Comparison of ENCODE assay signal across 30 cellular contexts in genomic region chr12:128833418-128833817, GRCh38. TPM values are rescaled to one million over a fixed set of nuclear protein-coding genes. Genes with fewer than 3 reads are reported as not detected.
A peak's percentile ranks its signal among the peaks of the same experiment; 100 is the strongest.
DNase-seq lines count a peak whose midpoint lies in the region; ATAC-seq, FAIRE-seq and TF ChIP-seq lines count a peak whose summit lies in the region.
"Had no signal": no experiment of that assay in that cellular context is flagged by ENCODE, and none has a peak within 500 bp of the region (broad histone marks: within the 10 kb centered on the region; RNA-seq: fewer than 3 reads in every experiment).

No MANE protein-coding gene starts in this region.

- H3K9me1 ChIP-seq in K562 (ENCODE audit: control insufficient read depth, insufficient read depth, low read length), result no peaks in the 10 kb centered on the region

- BruUV-seq in K562 (replicated peaks; lab: Mats Ljungman, UMichigan), result no TSS peak

- POLR2A ChIA-PET in K562 (lab: Yijun Ruan, JAX) (no interaction called here), WTC11 (lab: Charles Lee) (no interaction called here)

- H3K4me1 Mint-ChIP-seq in natural killer cell treated with Interleukin-12 subunit alpha and Interleukin-12 subunit beta and Interleukin-15 and Interleukin-18, amount 100 ng/mL, for 72 hours (ENCODE audit: low read depth in 2 of 2), result peaks cover 16 to 21% of the 10 kb centered on the region in 2 donors
- H3K4me1 Mint-ChIP-seq in natural killer cell (peaks cover 21 to 22% of the 10 kb centered on the region in 2 donors), WTC11 (no peaks in the 10 kb centered on the region)

- no peaks in the 10 kb centered on the region for H4K20me1 ChIP-seq in K562 (replicated peaks; ENCODE audit: control insufficient read depth, insufficient read depth, low read length)
- H4K20me1 ChIP-seq: BLaER1 had no signal

- H3K27ac Mint-ChIP-seq in natural killer cell treated with Interleukin-12 subunit alpha and Interleukin-12 subunit beta and Interleukin-15 and Interleukin-18, amount 100 ng/mL, for 72 hours, result no peak overlapping the region
- H3K27ac Mint-ChIP-seq in natural killer cell (no peak overlapping the region), WTC11 (no peak overlapping the region)
- H3K27ac Mint-ChIP-seq: CD4-positive, alpha-beta memory T cell; CD4-positive, CD25-positive, alpha-beta regulatory T cell; CD8-positive, alpha-beta memory T cell had no signal

- H3K9me3 Mint-ChIP-seq in natural killer cell treated with Interleukin-12 subunit alpha and Interleukin-12 subunit beta and Interleukin-15 and Interleukin-18, amount 100 ng/mL, for 72 hours, result no peaks in the 10 kb centered on the region
- H3K9me3 Mint-ChIP-seq in natural killer cell (no peaks in the 10 kb centered on the region), WTC11 (peaks cover 37% of the 10 kb centered on the region)
- H3K9me3 Mint-ChIP-seq: CD14-positive monocyte; CD4-positive, CD25-positive, alpha-beta regulatory T cell had no signal

- 8% methylated on average over 10 of the region's 10 CpGs for WGBS in K562 (ENCODE audit: insufficient coverage, low coverage, missing lambda C conversion rate)
- 93 to 94% methylated on average over 10 of the region's 10 CpGs for WGBS in pancreas, 2 donors

- TF ChIP-seq CTCF in natural killer cell (IDR thresholded peaks at IDR 0.05) (no peak), K562 (IDR thresholded peaks at IDR 0.05 in 2 of 3, conservative IDR thresholded peaks at IDR 0.05 in 1 of 3; ENCODE audit: insufficient read depth in 2 of 3, low read depth in 1 of 3, low read length in 3 of 3) (no peak), pancreas (IDR thresholded peaks at IDR 0.05) (no peak), WTC11 (IDR thresholded peaks at IDR 0.05) (no peak)

- H3K9ac ChIP-seq in K562 (ENCODE audit: insufficient read depth in 1 of 2, low read depth in 2 of 2, low read length in 2 of 2), result no peak overlapping the region
- H3K9ac ChIP-seq: BLaER1 had no signal

- H3K27me3 Mint-ChIP-seq in natural killer cell treated with Interleukin-12 subunit alpha and Interleukin-12 subunit beta and Interleukin-15 and Interleukin-18, amount 100 ng/mL, for 72 hours, result no peaks in the 10 kb centered on the region
- H3K27me3 Mint-ChIP-seq in natural killer cell (ENCODE audit: low read depth in 2 of 2), result no peaks in the 10 kb centered on the region
- peaks cover 7% of the 10 kb centered on the region for H3K27me3 Mint-ChIP-seq in WTC11 (ENCODE audit: low read depth)
- H3K27me3 Mint-ChIP-seq: CD4-positive, CD25-positive, alpha-beta regulatory T cell had no signal

- no peak for TF ChIP-seq POLR2A in K562 (conservative IDR thresholded peaks at IDR 0.05)

- H3K27ac ChIP-seq in K562 (ENCODE audit: extremely low read depth, low read depth, low read length) (no peak overlapping the region), pancreas (no peak overlapping the region)
- H3K27ac ChIP-seq: 22Rv1, BLaER1 had no signal

- no peak overlapping the region for H2AFZ ChIP-seq in K562 (ENCODE audit: low read depth, low read length)

- no peak overlapping the region for H3K4me2 ChIP-seq in K562 (ENCODE audit: insufficient read depth, low read length)
- H3K4me2 ChIP-seq: BLaER1 had no signal

- H3K9me3 ChIP-seq in K562 (replicated peaks; ENCODE audit: control insufficient read depth, insufficient read depth, low read depth, low read length) (no peaks in the 10 kb centered on the region), pancreas (no peaks in the 10 kb centered on the region)
- H3K9me3 ChIP-seq: BE2C had no signal

- in situ Hi-C loops in K562 (cut with MboI), result no loop called here

- FAIRE-seq in K562 (lab: Jason Lieb, UNC), result no peak
- FAIRE-seq in pancreas (lab: Jason Lieb, UNC), result no peak
- FAIRE-seq: GM12878, GM12892, GM18507 had no signal

- CTCF ChIA-PET in K562 (lab: Yijun Ruan, JAX; ENCODE audit: low intra/inter-chr PET ratio), result no interaction called here
- CTCF ChIA-PET in WTC11 (lab: Charles Lee), result no interaction called here

- intact Hi-C loops in natural killer cell (cut with micrococcal nuclease), result loop anchor here (5.0 kb wide), 1 partner anchor 36 kb away; no protein-coding TSS in a partner anchor
- intact Hi-C loops in K562 (cut with micrococcal nuclease), result no loop called here
- intact Hi-C loops in pancreas (cut with DNase I), result no loop called here
- intact Hi-C loops in Right ventricle myocardium inferior (cut with DNase I), result no loop called here

- H3K79me2 ChIP-seq in K562 (ENCODE audit: control insufficient read depth, insufficient read depth, low read length), result no peaks in the 10 kb centered on the region

- H3K4me1 ChIP-seq in K562 (replicated peaks in 1 of 2; ENCODE audit: control insufficient read depth in 2 of 2, insufficient read depth in 2 of 2, low read length in 2 of 2) (no peaks in the 10 kb centered on the region), pancreas (no peaks in the 10 kb centered on the region)
- H3K4me1 ChIP-seq: BE2C had no signal

- peaks cover 21 to 23% of the 10 kb centered on the region in 2 experiments for H3K27me3 ChIP-seq in K562 (ENCODE audit: control insufficient read depth in 2 of 2, insufficient read depth in 2 of 2, low read length in 2 of 2)
- H3K27me3 ChIP-seq in pancreas, result no peaks in the 10 kb centered on the region
- H3K27me3 ChIP-seq: BE2C, BLaER1 had no signal

- TF ChIP-seq RAD21 in K562 (CRISPR knock-in tag; conservative IDR thresholded peaks at IDR 0.05 in 1 of 2, IDR thresholded peaks at IDR 0.05 in 1 of 2), result no peak

- H3K4me3 ChIP-seq in K562 (no peak overlapping the region), pancreas (no peak overlapping the region)
- H3K4me3 ChIP-seq: BLaER1, GM12878 had no signal

- H3K36me3 ChIP-seq in K562 (ENCODE audit: control insufficient read depth, insufficient read depth, low read length) (no peaks in the 10 kb centered on the region), pancreas (no peaks in the 10 kb centered on the region)
- H3K36me3 ChIP-seq: BE2C, BLaER1 had no signal

- no peaks in the 10 kb centered on the region for H3K36me3 Mint-ChIP-seq in natural killer cell treated with Interleukin-12 subunit alpha and Interleukin-12 subunit beta and Interleukin-15 and Interleukin-18, amount 100 ng/mL, for 72 hours
- no peaks in the 10 kb centered on the region for H3K36me3 Mint-ChIP-seq in natural killer cell
- H3K36me3 Mint-ChIP-seq in WTC11, result peaks cover 42% of the 10 kb centered on the region
- H3K36me3 Mint-ChIP-seq: CD14-positive monocyte; CD4-positive, alpha-beta memory T cell; CD4-positive, CD25-positive, alpha-beta regulatory T cell; CD8-positive, alpha-beta memory T cell had no signal

- H3K4me3 Mint-ChIP-seq in natural killer cell treated with Interleukin-12 subunit alpha and Interleukin-12 subunit beta and Interleukin-15 and Interleukin-18, amount 100 ng/mL, for 72 hours, result no peak overlapping the region
- H3K4me3 Mint-ChIP-seq in natural killer cell, result no peak overlapping the region
- H3K4me3 Mint-ChIP-seq in WTC11, result no peak overlapping the region
- H3K4me3 Mint-ChIP-seq: CD14-positive monocyte; CD4-positive, alpha-beta memory T cell; CD4-positive, CD25-positive, alpha-beta regulatory T cell; CD8-positive, alpha-beta memory T cell had no signal

- TF ChIP-seq EP300 in K562 (IDR thresholded peaks at IDR 0.05; ENCODE audit: low read length), result no peak

- no peak for ATAC-seq in natural killer cell treated with Interleukin-12 subunit alpha and Interleukin-12 subunit beta and Interleukin-15 and Interleukin-18, amount 100 ng/mL, for 72 hours
- no peak for ATAC-seq in natural killer cell
- no peak for ATAC-seq in K562
- ATAC-seq in pancreas, result no peak
- no peak for ATAC-seq in WTC11
- ATAC-seq in Right ventricle myocardium inferior, result no peak
- ATAC-seq: GM12878 had no signal

- peak; percentile 15 for DNase-seq in natural killer cell treated with Interleukin-12 subunit alpha and Interleukin-12 subunit beta and Interleukin-15 and Interleukin-18, amount 100 ng/mL, for 72 hours (ENCODE audit: low spot score)
- DNase-seq in natural killer cell (no peak), K562 (ENCODE audit: extremely low read depth in 1 of 4, low spot score in 3 of 4) (no peak), mesenteric fat pad (ENCODE audit: low spot score) (peak; percentile 14), pancreas (no peak), WTC11 (ENCODE audit: low spot score) (no peak), Right ventricle myocardium inferior (ENCODE audit: missing footprints) (no peak)
- DNase-seq: ACHN; BE2C; C1 segment of cervical spinal cord; CD4-positive, alpha-beta memory T cell; CD4-positive, CD25-positive, alpha-beta regulatory T cell; CD8-positive, alpha-beta memory T cell; COR-L47; DMS 273 treated with DMSO at 0.1 percent for 48 hours; DMS153; DMS53; DMS79; DND-41; EL; GDM1 had no signal

RNA-seq across cellular contexts. Expression of gene SLC15A4, which starts 9.7 kb away (rescaled TPM):
- 10 to 100 TPM; 54.2 to 58.6 TPM for total RNA-seq in natural killer cell treated with Interleukin-12 subunit alpha and Interleukin-12 subunit beta and Interleukin-15 and Interleukin-18, amount 100 ng/mL, for 72 hours
- total RNA-seq in natural killer cell, result 100 to 1,000 TPM; 176 to 306 (median 250) TPM
- total RNA-seq in K562 (2011; cell fraction: chromatin; rRNA removed; ENCODE audit: low replicate concordance), result 82.4 and 101 TPM in 2 replicates
- total RNA-seq in K562 (2011; cell fraction: nucleolus; rRNA removed), result 67.8 and 70.2 TPM in 2 replicates
- 84.8 and 86.1 TPM in 2 replicates for total RNA-seq in K562 (2011; cell fraction: nucleoplasm; rRNA removed)
- total RNA-seq in K562 (2014; rRNA removed), result 10.0 and 13.3 TPM in 2 replicates
- 11.2 and 11.6 TPM in 2 replicates for total RNA-seq in K562 (2014; rRNA removed; fragmentation: Illumina TruSeq; extraction: Trizol)
- 10.8 and 11.6 TPM in 2 replicates for total RNA-seq in K562 (2015; rRNA removed; fragmentation: Illumina TruSeq; extraction: Trizol)
- total RNA-seq in K562 (2021), result 11.6 and 13.0 TPM in 2 replicates
- 20.1 and 20.8 TPM in 2 replicates for polyA plus RNA-seq in K562 (2011; rRNA removed)
- polyA plus RNA-seq in K562 (2011; cell fraction: cytosol; rRNA removed), result 15.5 and 16.4 TPM in 2 replicates
- 30.0 and 31.3 TPM in 2 replicates for polyA plus RNA-seq in K562 (2011; cell fraction: nucleus; rRNA removed)
- 10.2 and 10.7 TPM in 2 replicates for polyA plus RNA-seq in K562 (2012)
- polyA plus RNA-seq in K562 (2014; fragmentation: Illumina TruSeq; extraction: Trizol), result 8.1 and 10.1 TPM in 2 replicates
- 1 to 10 TPM; 5.5 to 6.3 TPM for polyA plus RNA-seq in K562 (2014; fragmentation: Nextera tagmentation; extraction: Ambion mirVana)
- 9.8 and 14.5 TPM in 2 replicates for polyA plus RNA-seq in K562 (2014; rRNA removed)
- polyA minus RNA-seq in K562 (2011; rRNA and poly(A)+ RNA removed), result 36.3 and 38.4 TPM in 2 replicates
- 11.6 and 23.5 TPM in 2 replicates for polyA minus RNA-seq in K562 (2011; cell fraction: cytosol; rRNA and poly(A)+ RNA removed)
- polyA minus RNA-seq in K562 (2011; cell fraction: nucleus; rRNA and poly(A)+ RNA removed), result 34.2 and 42.0 TPM in 2 replicates
- 26.5 TPM for total RNA-seq in mesenteric fat pad
- 10 to 100 TPM in 4 of 6 donors, 1 to 10 TPM in 2; 8.8 to 14.5 (median 10.6) TPM for total RNA-seq in pancreas
- polyA plus RNA-seq in pancreas, result 10 to 100 TPM in 1 of 2 donors, 1 to 10 TPM in 1; 6.8 to 14.7 TPM
- 5.6 to 6.4 TPM (median 5.8 TPM) in 3 replicates for total RNA-seq in WTC11 (2021)
- 16.3 TPM for total RNA-seq in Right ventricle myocardium inferior

RNA-seq across cellular contexts. Expression of gene GLT1D1, which starts 19.9 kb away (rescaled TPM):
- under 1 TPM; 0.14 to 0.21 TPM for total RNA-seq in natural killer cell treated with Interleukin-12 subunit alpha and Interleukin-12 subunit beta and Interleukin-15 and Interleukin-18, amount 100 ng/mL, for 72 hours
- total RNA-seq in natural killer cell (1 to 10 TPM in 2 of 3 donors, under 1 TPM in 1; 0.33 to 3.2 (median 2.6) TPM), K562 (2014; rRNA removed) (not detected in 2 replicates), K562 (2014; rRNA removed; fragmentation: Illumina TruSeq; extraction: Trizol) (not detected in 2 replicates), K562 (2015; rRNA removed; fragmentation: Illumina TruSeq; extraction: Trizol) (not detected in 2 replicates), K562 (2021) (0.04 and 0.07 TPM in 2 replicates), mesenteric fat pad (4.1 TPM), pancreas (under 1 TPM; 0.12 to 0.95 (median 0.26) TPM), WTC11 (2021) (1.4 to 1.5 TPM (median 1.5 TPM) in 3 replicates), Right ventricle myocardium inferior (0.68 TPM)
- not detected in 2 replicates for total RNA-seq in K562 (2011; cell fraction: chromatin; rRNA removed; ENCODE audit: low replicate concordance)
- not detected in 2 replicates for total RNA-seq in K562 (2011; cell fraction: nucleolus; rRNA removed)
- total RNA-seq in K562 (2011; cell fraction: nucleoplasm; rRNA removed), result not detected in 2 replicates
- polyA plus RNA-seq in K562 (2011; rRNA removed) (not detected in 2 replicates), K562 (2014; fragmentation: Illumina TruSeq; extraction: Trizol) (not detected in 2 replicates), K562 (2014; fragmentation: Nextera tagmentation; extraction: Ambion mirVana) (not detected), K562 (2014; rRNA removed) (not detected in 2 replicates), pancreas (1 to 10 TPM in 1 of 2 donors, under 1 TPM in 1; 0.27 to 1.3 TPM)
- polyA plus RNA-seq in K562 (2011; cell fraction: cytosol; rRNA removed), result not detected in 2 replicates
- not detected in 2 replicates for polyA plus RNA-seq in K562 (2011; cell fraction: nucleus; rRNA removed)
- polyA plus RNA-seq in K562 (2012), result 0.04 TPM in 1 of 2 replicates, not detected in the other
- not detected in 2 replicates for polyA minus RNA-seq in K562 (2011; rRNA and poly(A)+ RNA removed)
- not detected in 2 replicates for polyA minus RNA-seq in K562 (2011; cell fraction: cytosol; rRNA and poly(A)+ RNA removed)
- not detected in 2 replicates for polyA minus RNA-seq in K562 (2011; cell fraction: nucleus; rRNA and poly(A)+ RNA removed)
- total RNA-seq: A172; A673; CD4-positive, alpha-beta memory T cell; CD4-positive, CD25-positive, alpha-beta regulatory T cell had no signal
- polyA plus RNA-seq: AG04450; CD4-positive, alpha-beta memory T cell had no signal

Comparison
In these comparisons a context has a peak if more than half of its experiments do, and no peak if none do; other contexts are left out.
1. DNase-seq: peak in natural killer cell treated with Interleukin-12 subunit alpha and Interleukin-12 subunit beta and Interleukin-15 and Interleukin-18, amount 100 ng/mL, for 72 hours (single experiment) and mesenteric fat pad (single experiment); none in natural killer cell (single experiment), K562 (0 of 4), pancreas (0 of 6), WTC11 (single experiment) and Right ventricle myocardium inferior (single experiment).